In genomic region chr6:89387516-89388222, GRCh38 we compare ENCODE assay signal across 12 cellular contexts. TPM values are rescaled to one million over a fixed set of nuclear protein-coding genes. Genes with fewer than 3 reads are reported as not detected.
DNase-seq lines count a peak whose midpoint lies in the region; ATAC-seq and TF ChIP-seq lines count a peak whose summit lies in the region.
"Had no signal": no experiment of that assay in that cellular context is flagged by ENCODE, and none has a peak within 500 bp of the region (broad histone marks: within the 10 kb centered on the region; RNA-seq: fewer than 3 reads in every experiment).

No MANE protein-coding gene starts in this region.

- no peak overlapping the region for H3K4me3 ChIP-seq in A673 (ENCODE audit: low read depth, low read length, poor library complexity, severe bottlenecking)
- H3K4me3 ChIP-seq: body of pancreas had no signal

- POLR2A ChIA-PET in A673 (lab: Charles Lee; ENCODE audit: low non-redundant PET) = no interaction called here

- TF ChIP-seq CTCF in A673 (conservative IDR thresholded peaks at IDR 0.05; ENCODE audit: low read depth, low read length) = no peak

- CTCF ChIA-PET in A673 (lab: Charles Lee) = interaction anchor here (0.6 kb wide), 1 partner anchor 16 kb away, joined by 3 read pairs; no protein-coding TSS in a partner anchor

- ATAC-seq in GM18508 (IDR thresholded peaks at IDR 0.05; ENCODE audit: insufficient read depth, unreplicated experiment) (peak; percentile 95), GM21515 (IDR thresholded peaks at IDR 0.05; ENCODE audit: unreplicated experiment) (peak; percentile 92), HG03175 (IDR thresholded peaks at IDR 0.05; ENCODE audit: unreplicated experiment) (peak; percentile 98)
- ATAC-seq: body of pancreas, foreskin keratinocyte had no signal

- H3K27ac ChIP-seq in cingulate gyrus (ENCODE audit: low read depth, low read length) (peak overlapping the region; percentile 0), A673 (ENCODE audit: low read depth, low read length, poor library complexity, severe bottlenecking) (no peak overlapping the region)
- H3K27ac ChIP-seq: body of pancreas, foreskin keratinocyte had no signal

- no peak for DNase-seq in RKO (ENCODE audit: low spot score)
- no peak for DNase-seq in A673 (ENCODE audit: low spot score)
- no peak for DNase-seq in T1000 (lab: John Stamatoyannopoulos, UW)
- DNase-seq in DMS153 treated with DMSO at 0.1 percent for 48 hours (lab: John Stamatoyannopoulos, UW; ENCODE audit: unreplicated experiment) = no peak
- DNase-seq: body of pancreas; foreskin keratinocyte; NCI-H524; stimulated activated CD4-positive, alpha-beta T cell treated with anti-CD3 and anti-CD28 coated beads, Interleukin-2, amount 100 ng/mL, for 48 hours had no signal

- BruUV-seq in A673 (replicated peaks; lab: Mats Ljungman, UMichigan) = no TSS peak

- H3K36me3 ChIP-seq in A673 (ENCODE audit: insufficient read depth, low read length, poor library complexity, severe bottlenecking) = no peaks in the 10 kb centered on the region

- H3K27me3 ChIP-seq in A673 (replicated peaks; ENCODE audit: insufficient read depth, low read depth, low read length, poor library complexity) = no peaks in the 10 kb centered on the region
- H3K27me3 ChIP-seq: body of pancreas had no signal

- intact Hi-C loops in A673 (cut with micrococcal nuclease; ENCODE audit: unreplicated experiment) = no loop called here

- peaks cover 6% of the 10 kb centered on the region for H3K4me1 ChIP-seq in A673 (ENCODE audit: insufficient read depth, low read length, poor library complexity, severe bottlenecking)
- H3K4me1 ChIP-seq: body of pancreas, foreskin keratinocyte had no signal

- no peaks in the 10 kb centered on the region for H3K9me3 ChIP-seq in A673 (ENCODE audit: low read depth, low read length, poor library complexity, severe bottlenecking)
- H3K9me3 ChIP-seq: body of pancreas had no signal

RNA-seq across cellular contexts. Expression of gene RRAGD, which starts 24.4 kb away (rescaled TPM):
- 9.5 and 10.6 TPM in 2 replicates for total RNA-seq in A673 (2021)

RNA-seq across cellular contexts. Expression of gene UBE2J1, which starts 35.1 kb away (rescaled TPM):
- 36.1 and 38.6 TPM in 2 replicates for total RNA-seq in A673 (2021)

RNA-seq across cellular contexts. Expression of gene ANKRD6, which starts 45.3 kb away (rescaled TPM):
- 25.4 and 36.4 TPM in 2 replicates for total RNA-seq in A673 (2021)
